Comparison of ENCODE assay signal across 18 cellular contexts in the genomic region with DNA sequence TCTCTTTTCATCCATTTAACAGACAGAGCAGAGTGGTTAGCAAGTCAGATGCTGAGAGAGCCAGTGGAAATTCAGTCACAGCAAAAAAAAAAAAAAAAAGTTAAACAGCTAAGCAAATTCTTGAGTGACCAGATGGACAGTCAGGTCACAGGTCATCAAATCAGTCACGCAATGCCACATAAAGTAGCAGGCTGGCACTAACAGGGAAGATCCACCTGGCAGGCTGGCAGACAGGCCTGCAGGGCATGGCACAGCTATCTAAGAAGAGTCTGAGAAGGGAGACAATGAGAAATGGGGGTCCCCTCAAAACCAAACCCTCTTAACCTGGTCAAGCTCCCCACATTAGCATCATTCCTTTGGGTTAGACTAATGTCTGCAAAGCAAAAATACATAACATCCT.
"Had no signal": no experiment of that assay in that cellular context is flagged by ENCODE, and none has a peak within 500 bp of the region (broad histone marks: within the 10 kb centered on the region; RNA-seq: fewer than 3 reads in every experiment).

No MANE protein-coding gene starts in this region.

- H3K27ac ChIP-seq: breast epithelium, KMS-11, Peyer's patch, RWPE1, SJCRH30, WERI-Rb-1 had no signal

- H3K27me3 ChIP-seq: breast epithelium, Peyer's patch, SJCRH30 had no signal

- H3K36me3 ChIP-seq: breast epithelium, Peyer's patch, SJCRH30, WERI-Rb-1 had no signal

- DNase-seq: activated CD4-positive, alpha-beta memory T cell treated with anti-CD3 and anti-CD28 coated beads, Interleukin-2, amount 10 ng/mL, durations not matched to agents 7 days and 5 days; activated CD4-positive, alpha-beta T cell treated with anti-CD3 and anti-CD28 coated beads for 36 hours; activated CD4-positive, alpha-beta T cell treated with anti-CD3 and anti-CD28 coated beads, Interleukin-2, amount 50 U/mL, for 1 hour; activated CD8-positive, alpha-beta memory T cell treated with anti-CD3 and anti-CD28 coated beads, Interleukin-2, amount 50 U/mL, for 4 hours; activated gamma-delta T cell treated with Interleukin-2 at 50 U/mL for 16 hours; activated T-cell treated with anti-CD3 and anti-CD28 coated beads, Interleukin-2, amount 50 U/mL, for 72 hours; aorta; NCI-H1694; NCI-H446; Peyer's patch; Right ventricle myocardium superior; SK-N-SH; T-helper 1 cell; WERI-Rb-1 had no signal

- H3K9me2 ChIP-seq: SK-N-SH had no signal

- H3K9me3 ChIP-seq: breast epithelium, Peyer's patch, SJCRH30, SK-N-SH had no signal

- H3K4me3 ChIP-seq: breast epithelium, Peyer's patch, SJCRH30 had no signal

- H3K9ac ChIP-seq: KMS-11, SK-N-SH had no signal

- H3K4me2 ChIP-seq: KMS-11, SK-N-SH had no signal

- H3K4me1 ChIP-seq: breast epithelium, Peyer's patch had no signal
